15 cellular contexts compared by ENCODE assay signal in the genomic region with DNA sequence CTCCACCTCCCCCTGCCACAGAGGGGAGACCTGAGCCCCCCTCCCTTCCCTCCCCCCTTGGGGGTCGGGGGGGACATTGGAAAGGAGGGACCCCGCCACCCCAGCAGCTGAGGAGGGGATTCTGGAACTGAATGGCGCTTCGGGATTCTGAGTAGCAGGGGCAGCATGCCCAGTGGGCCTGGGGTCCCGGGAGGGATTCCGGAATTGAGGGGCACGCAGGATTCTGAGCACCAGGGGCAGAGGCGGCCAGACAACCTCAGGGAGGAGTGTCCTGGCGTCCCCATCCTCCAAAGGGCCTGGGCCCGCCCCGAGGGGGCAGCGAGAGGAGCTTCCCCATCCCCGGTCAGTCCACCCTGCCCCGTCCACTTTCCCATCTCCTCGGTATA. TPM values are rescaled to one million over a fixed set of nuclear protein-coding genes. Genes with fewer than 3 reads are reported as not detected.
DNase-seq lines count a peak whose midpoint lies in the region; ATAC-seq and TF ChIP-seq lines count a peak whose summit lies in the region.
"Had no signal": no experiment of that assay in that cellular context is flagged by ENCODE, and none has a peak within 500 bp of the region (broad histone marks: within the 10 kb centered on the region; RNA-seq: fewer than 3 reads in every experiment).

No MANE protein-coding gene starts in this region.

- H4K20me1 ChIP-seq in PC-3 (ENCODE audit: low read length), result no peaks in the 10 kb centered on the region

- H3K36me3 Mint-ChIP-seq in endodermal cell (ENCODE audit: low read depth), result peaks cover 56% of the 10 kb centered on the region
- H3K36me3 Mint-ChIP-seq in activated naive CD8-positive, alpha-beta T cell treated with anti-CD3 and anti-CD28 coated beads, Interleukin-2, amount 50 U/mL, for 24 hours (ENCODE audit: low read depth), result peaks cover 26% of the 10 kb centered on the region

- TF ChIP-seq CTCF in right atrium auricular region (IDR thresholded peaks at IDR 0.05) (no peak), PC-3 (conservative IDR thresholded peaks at IDR 0.05; ENCODE audit: low read depth, low read length) (no peak), endodermal cell (conservative IDR thresholded peaks at IDR 0.05) (no peak)

- no peaks in the 10 kb centered on the region for H3K9me2 ChIP-seq in PC-3 (replicated peaks; ENCODE audit: low read length)

- H3K4me1 Mint-ChIP-seq in endodermal cell, result peaks cover 3% of the 10 kb centered on the region
- H3K4me1 Mint-ChIP-seq in stimulated activated naive CD8-positive, alpha-beta T cell treated with anti-CD3 and anti-CD28 coated beads, Interleukin-15, amount 100 ng/mL, for 72 hours, result peaks cover 22% of the 10 kb centered on the region
- peaks cover 11% of the 10 kb centered on the region for H3K4me1 Mint-ChIP-seq in activated naive CD8-positive, alpha-beta T cell treated with anti-CD3 and anti-CD28 coated beads, Interleukin-2, amount 50 U/mL, for 24 hours

- H3K79me2 ChIP-seq in PC-3 (ENCODE audit: low read length), result no peaks in the 10 kb centered on the region

- H3K36me3 ChIP-seq in right atrium auricular region (peaks cover 35% of the 10 kb centered on the region), PC-3 (ENCODE audit: low read depth, low read length) (no peaks in the 10 kb centered on the region; the same call in 1 of the 2 replicates), endodermal cell (ENCODE audit: control insufficient read depth, insufficient read depth, low read length) (peaks cover 40% of the 10 kb centered on the region)

- no peaks in the 10 kb centered on the region for H3K9me3 ChIP-seq in right atrium auricular region
- H3K9me3 ChIP-seq in PC-3 (ENCODE audit: low read length), result no peaks in the 10 kb centered on the region
- no peaks in the 10 kb centered on the region for H3K9me3 ChIP-seq in endodermal cell (ENCODE audit: control insufficient read depth, low read length)

- intact Hi-C loops in left ventricle myocardium superior (cut with micrococcal nuclease), result loop anchor here (5.0 kb wide), 1 partner anchor 49 kb away; no protein-coding TSS in a partner anchor
- intact Hi-C loops in PC-3 (cut with micrococcal nuclease), result no loop called here

- CTCF ChIA-PET in PC-3 (lab: Charles Lee), result no interaction called here

- no peaks in the 10 kb centered on the region for H3F3A ChIP-seq in PC-3 (ENCODE audit: low read length, unreplicated experiment)

- H3K27ac Mint-ChIP-seq in endodermal cell, result peak overlapping the region; percentile 27
- no peak overlapping the region for H3K27ac Mint-ChIP-seq in stimulated activated naive CD8-positive, alpha-beta T cell treated with anti-CD3 and anti-CD28 coated beads, Interleukin-15, amount 100 ng/mL, for 72 hours
- no peak overlapping the region for H3K27ac Mint-ChIP-seq in activated naive CD8-positive, alpha-beta T cell treated with anti-CD3 and anti-CD28 coated beads, Interleukin-2, amount 50 U/mL, for 24 hours
- H3K27ac Mint-ChIP-seq: CD8-positive, alpha-beta T cell had no signal

- BruUV-seq in PC-3 (replicated peaks; lab: Mats Ljungman, UMichigan), result TSS peak; percentile 51

- H3K4me1 ChIP-seq in right atrium auricular region (peaks cover 0 to 21% of the 10 kb centered on the region in 2 donors), PC-3 (ENCODE audit: insufficient read depth, low read length) (no peaks in the 10 kb centered on the region), endodermal cell (ENCODE audit: control insufficient read depth, insufficient read depth, low read length) (peaks cover 6% of the 10 kb centered on the region)

- no peaks in the 10 kb centered on the region for H3K27me3 Mint-ChIP-seq in endodermal cell (ENCODE audit: insufficient read depth)
- peaks cover 35% of the 10 kb centered on the region for H3K27me3 Mint-ChIP-seq in stimulated activated naive CD8-positive, alpha-beta T cell treated with anti-CD3 and anti-CD28 coated beads, Interleukin-15, amount 100 ng/mL, for 72 hours
- H3K27me3 Mint-ChIP-seq in activated naive CD8-positive, alpha-beta T cell treated with anti-CD3 and anti-CD28 coated beads, Interleukin-2, amount 50 U/mL, for 24 hours, result peaks cover 23% of the 10 kb centered on the region

- no peak for DNase-seq in left ventricle myocardium superior
- no peak for DNase-seq in right atrium auricular region (ENCODE audit: low spot score)
- no peak for DNase-seq in PC-3
- DNase-seq in endodermal cell, result no peak
- no peak for DNase-seq in stimulated activated naive CD8-positive, alpha-beta T cell treated with anti-CD3 and anti-CD28 coated beads, Interleukin-15, amount 100 ng/mL, for 72 hours
- DNase-seq in stimulated activated CD4-positive, alpha-beta T cell treated with anti-CD3 and anti-CD28 coated beads, Interleukin-4, amount 100 ng/mL, for 4 hours, result no peak
- no peak for DNase-seq in activated naive CD8-positive, alpha-beta T cell treated with anti-CD3 and anti-CD28 coated beads, Interleukin-2, amount 50 U/mL, for 24 hours

- H3K27me3 ChIP-seq in right atrium auricular region, result peaks cover 0 to 8% of the 10 kb centered on the region in 2 donors
- no peaks in the 10 kb centered on the region for H3K27me3 ChIP-seq in PC-3 (ENCODE audit: low read length)
- H3K27me3 ChIP-seq in endodermal cell (ENCODE audit: control insufficient read depth, insufficient read depth, low read length, poor library complexity, severe bottlenecking), result no peaks in the 10 kb centered on the region

- H3K9me3 Mint-ChIP-seq in endodermal cell, result no peaks in the 10 kb centered on the region
- no peaks in the 10 kb centered on the region for H3K9me3 Mint-ChIP-seq in stimulated activated naive CD8-positive, alpha-beta T cell treated with anti-CD3 and anti-CD28 coated beads, Interleukin-15, amount 100 ng/mL, for 72 hours
- H3K9me3 Mint-ChIP-seq in activated naive CD8-positive, alpha-beta T cell treated with anti-CD3 and anti-CD28 coated beads, Interleukin-2, amount 50 U/mL, for 24 hours, result no peaks in the 10 kb centered on the region
- H3K9me3 Mint-ChIP-seq: CD8-positive, alpha-beta T cell had no signal

- no peak overlapping the region for H3K4me2 ChIP-seq in PC-3 (ENCODE audit: low read length)

- 60 to 82% methylated on average over 1 to 12 of the region's 15 CpGs for WGBS in endodermal cell (ENCODE audit: insufficient coverage in 1 of 2, insufficient read length in 1 of 2), 2 experiments

- H3K4me3 Mint-ChIP-seq in endodermal cell, result no peak overlapping the region
- no peak overlapping the region for H3K4me3 Mint-ChIP-seq in stimulated activated naive CD8-positive, alpha-beta T cell treated with anti-CD3 and anti-CD28 coated beads, Interleukin-15, amount 100 ng/mL, for 72 hours
- no peak overlapping the region for H3K4me3 Mint-ChIP-seq in activated naive CD8-positive, alpha-beta T cell treated with anti-CD3 and anti-CD28 coated beads, Interleukin-2, amount 50 U/mL, for 24 hours
- H3K4me3 Mint-ChIP-seq: CD8-positive, alpha-beta T cell had no signal

- no peak overlapping the region for H3K9ac ChIP-seq in PC-3 (ENCODE audit: low read length)
- no peak overlapping the region for H3K9ac ChIP-seq in endodermal cell (ENCODE audit: extremely low read depth, low read length, poor library complexity, severe bottlenecking)

- no peak overlapping the region for H3K4me3 ChIP-seq in right atrium auricular region
- no peak overlapping the region for H3K4me3 ChIP-seq in PC-3 (ENCODE audit: low read length)
- H3K4me3 ChIP-seq in endodermal cell (ENCODE audit: low read length), result no peak overlapping the region

- H2AFZ ChIP-seq in PC-3 (ENCODE audit: low read length), result no peak overlapping the region

- H3K27ac ChIP-seq in right atrium auricular region (no peak overlapping the region), PC-3 (ENCODE audit: low read length) (no peak overlapping the region), endodermal cell (ENCODE audit: low read depth, low read length) (no peak overlapping the region)

- POLR2A ChIA-PET in PC-3 (lab: Charles Lee; ENCODE audit: unreplicated experiment), result no interaction called here

- peak; percentile 15 for ATAC-seq in left ventricle myocardium superior
- no peak for ATAC-seq in PC-3
- ATAC-seq in stimulated activated naive CD8-positive, alpha-beta T cell treated with anti-CD3 and anti-CD28 coated beads, Interleukin-15, amount 100 ng/mL, for 72 hours, result peak; percentile 32
- ATAC-seq in activated naive CD8-positive, alpha-beta T cell treated with anti-CD3 and anti-CD28 coated beads, Interleukin-2, amount 50 U/mL, for 24 hours, result no peak
- no peak for ATAC-seq in HG03439 (IDR thresholded peaks at IDR 0.05; ENCODE audit: unreplicated experiment)

RNA-seq across cellular contexts. Expression of a gene that starts 2.4 kb away (rescaled TPM):
- total RNA-seq in left ventricle myocardium superior (18.9 TPM), right atrium auricular region (100 to 1,000 TPM in 1 of 2 donors, 10 to 100 TPM in 1; 85.3 to 403 TPM), PC-3 (2014; rRNA removed) (2.7 and 3.6 TPM in 2 replicates), endodermal cell (1,000 to 10,000 TPM; 2,216 to 2,598 TPM)
- 361 TPM for polyA plus RNA-seq in endodermal cell (2013, experiment 1 of 2)
- 368 TPM for polyA plus RNA-seq in endodermal cell (2013, experiment 2 of 2)

RNA-seq across cellular contexts. Expression of a gene that starts 11.2 kb away (rescaled TPM):
- total RNA-seq in left ventricle myocardium superior, result 1.7 TPM
- total RNA-seq in right atrium auricular region, result 1 to 10 TPM; 3.6 to 6.5 TPM
- 2.7 and 3.3 TPM in 2 replicates for total RNA-seq in PC-3 (2014; rRNA removed)
- total RNA-seq in endodermal cell, result 1,000 to 10,000 TPM in 1 of 2 donors, 100 to 1,000 TPM in 1; 914 to 1,040 TPM
- 82.6 TPM for polyA plus RNA-seq in endodermal cell (2013, experiment 1 of 2)
- 102 TPM for polyA plus RNA-seq in endodermal cell (2013, experiment 2 of 2)
- total RNA-seq: CD8-positive, alpha-beta T cell; H4; IMR-90 had no signal

RNA-seq across cellular contexts. Expression of a gene that starts 12.2 kb away (rescaled TPM):
- total RNA-seq in left ventricle myocardium superior (49.8 TPM), right atrium auricular region (10 to 100 TPM; 33.7 to 39.0 TPM), PC-3 (2014; rRNA removed) (190 and 201 TPM in 2 replicates), endodermal cell (10 to 100 TPM; 88.1 to 93.8 TPM)
- 55.4 TPM for polyA plus RNA-seq in endodermal cell (2013, experiment 1 of 2)
- polyA plus RNA-seq in endodermal cell (2013, experiment 2 of 2), result 48.9 TPM

RNA-seq across cellular contexts. Expression of a gene that starts 38.8 kb away (rescaled TPM):
- not detected for total RNA-seq in left ventricle myocardium superior
- not detected for total RNA-seq in right atrium auricular region
- not detected in 2 replicates for total RNA-seq in PC-3 (2014; rRNA removed)
- not detected for total RNA-seq in endodermal cell
- polyA plus RNA-seq in endodermal cell (2013, experiment 1 of 2), result not detected
- polyA plus RNA-seq in endodermal cell (2013, experiment 2 of 2), result not detected
- total RNA-seq: CD8-positive, alpha-beta T cell; H4; IMR-90; LHCN-M2; NCI-H460; RPMI7951 had no signal
- polyA plus RNA-seq: BJ, IMR-90 had no signal

RNA-seq across cellular contexts. Expression of a gene that starts 42.6 kb away (rescaled TPM):
- total RNA-seq in left ventricle myocardium superior, result not detected
- not detected for total RNA-seq in right atrium auricular region
- total RNA-seq in PC-3 (2014; rRNA removed), result not detected in 2 replicates
- under 1 TPM in 1 of 2 donors, not detected in 1; 0.70 TPM for total RNA-seq in endodermal cell
- polyA plus RNA-seq in endodermal cell (2013, experiment 1 of 2), result not detected
- not detected for polyA plus RNA-seq in endodermal cell (2013, experiment 2 of 2)
- total RNA-seq: CD8-positive, alpha-beta T cell; H4; IMR-90; LHCN-M2; NCI-H460; RPMI7951 had no signal
- polyA plus RNA-seq: BJ, IMR-90 had no signal

Comparison
In these comparisons a context has a peak if more than half of its experiments do, and no peak if none do; other contexts are left out.
1. ATAC-seq: peak in left ventricle myocardium superior (single experiment) and stimulated activated naive CD8-positive, alpha-beta T cell treated with anti-CD3 and anti-CD28 coated beads, Interleukin-15, amount 100 ng/mL, for 72 hours (single experiment); none in PC-3 (single experiment), activated naive CD8-positive, alpha-beta T cell treated with anti-CD3 and anti-CD28 coated beads, Interleukin-2, amount 50 U/mL, for 24 hours (single experiment) and HG03439 (single experiment).
2. RNA of a gene that starts 2.4 kb away (total RNA-seq): 2,216 to 2,598 TPM in endodermal cell; 85.3 to 403 TPM in right atrium auricular region, 18.9 TPM in left ventricle myocardium superior (single experiment) and 2.7 to 3.6 TPM in PC-3; every median in the first group is over 4 times any median in the second.
3. RNA of a gene that starts 11.2 kb away (total RNA-seq): 914 to 1,040 TPM in endodermal cell; 3.6 to 6.5 TPM in right atrium auricular region, 2.7 to 3.3 TPM in PC-3 and 1.7 TPM in left ventricle myocardium superior (single experiment); every median in the first group is over 100 times any median in the second.